In genomic region chr20:46246527-46246926, GRCh38 we compare ENCODE assay signal across 14 cellular contexts.
DNase-seq lines count a peak whose midpoint lies in the region; ATAC-seq and TF ChIP-seq lines count a peak whose summit lies in the region.
"Had no signal": no experiment of that assay in that cellular context is flagged by ENCODE, and none has a peak within 500 bp of the region (broad histone marks: within the 10 kb centered on the region; RNA-seq: fewer than 3 reads in every experiment).

No MANE protein-coding gene starts in this region.

- POLR2A ChIA-PET in activated CD8-positive, alpha-beta T cell treated with anti-CD3 and anti-CD28 coated beads for 36 hours (lab: Charles Lee) = no interaction called here

- CTCF ChIA-PET in activated CD8-positive, alpha-beta T cell treated with anti-CD3 and anti-CD28 coated beads for 36 hours (lab: Charles Lee) = no interaction called here

- H3K4me3 Mint-ChIP-seq in activated T-cell treated with anti-CD3 and anti-CD28 coated beads, Interleukin-2, amount 50 U/mL, for 72 hours = no peak overlapping the region
- H3K4me3 Mint-ChIP-seq in activated T-cell treated with anti-CD3 and anti-CD28 coated beads, Interleukin-2, amount 50 U/mL, for 24 hours = no peak overlapping the region
- H3K4me3 Mint-ChIP-seq in activated CD8-positive, alpha-beta T cell treated with anti-CD3 and anti-CD28 coated beads for 36 hours = no peak overlapping the region

- DNase-seq in activated T-cell treated with anti-CD3 and anti-CD28 coated beads, Interleukin-2, amount 50 U/mL, for 72 hours = peak; percentile 10 to 12
- no peak for DNase-seq in activated T-cell treated with anti-CD3 and anti-CD28 coated beads, Interleukin-2, amount 50 U/mL, for 24 hours
- DNase-seq in NCI-H128 (lab: John Stamatoyannopoulos, UW; ENCODE audit: unreplicated experiment) (peak; percentile 73), EL (no peak), Right ventricle myocardium superior (no peak)
- peak; percentile 41 for DNase-seq in activated CD8-positive, alpha-beta T cell treated with anti-CD3 and anti-CD28 coated beads for 36 hours
- peak; percentile 10 for DNase-seq in stimulated activated naive CD8-positive, alpha-beta T cell treated with anti-CD3 and anti-CD28 coated beads, Interleukin-15, Interleukin-2, amounts not matched to agents 100 U/mL and 50 U/mL, for 24 hours
- DNase-seq: amniotic stem cell, COR-L47, foreskin keratinocyte, NCI-H1930, NCI-H69, SHP77 had no signal

- H3K27me3 Mint-ChIP-seq in activated T-cell treated with anti-CD3 and anti-CD28 coated beads, Interleukin-2, amount 50 U/mL, for 72 hours (ENCODE audit: low read depth) = peaks cover 62% of the 10 kb centered on the region
- H3K27me3 Mint-ChIP-seq in activated T-cell treated with anti-CD3 and anti-CD28 coated beads, Interleukin-2, amount 50 U/mL, for 24 hours = peaks cover 71% of the 10 kb centered on the region
- H3K27me3 Mint-ChIP-seq in activated CD8-positive, alpha-beta T cell treated with anti-CD3 and anti-CD28 coated beads for 36 hours = peaks cover 53% of the 10 kb centered on the region

- H3K9me3 Mint-ChIP-seq in activated T-cell treated with anti-CD3 and anti-CD28 coated beads, Interleukin-2, amount 50 U/mL, for 72 hours = no peaks in the 10 kb centered on the region
- H3K9me3 Mint-ChIP-seq in activated T-cell treated with anti-CD3 and anti-CD28 coated beads, Interleukin-2, amount 50 U/mL, for 24 hours = no peaks in the 10 kb centered on the region
- no peaks in the 10 kb centered on the region for H3K9me3 Mint-ChIP-seq in activated CD8-positive, alpha-beta T cell treated with anti-CD3 and anti-CD28 coated beads for 36 hours

- H3K27ac Mint-ChIP-seq in activated T-cell treated with anti-CD3 and anti-CD28 coated beads, Interleukin-2, amount 50 U/mL, for 72 hours = no peak overlapping the region
- no peak overlapping the region for H3K27ac Mint-ChIP-seq in activated T-cell treated with anti-CD3 and anti-CD28 coated beads, Interleukin-2, amount 50 U/mL, for 24 hours
- H3K27ac Mint-ChIP-seq in activated CD8-positive, alpha-beta T cell treated with anti-CD3 and anti-CD28 coated beads for 36 hours = no peak overlapping the region

- no peaks in the 10 kb centered on the region for H3K36me3 Mint-ChIP-seq in activated T-cell treated with anti-CD3 and anti-CD28 coated beads, Interleukin-2, amount 50 U/mL, for 72 hours (ENCODE audit: insufficient read depth in 2 of 2)
- no peaks in the 10 kb centered on the region for H3K36me3 Mint-ChIP-seq in activated T-cell treated with anti-CD3 and anti-CD28 coated beads, Interleukin-2, amount 50 U/mL, for 24 hours (ENCODE audit: low read depth)
- no peaks in the 10 kb centered on the region for H3K36me3 Mint-ChIP-seq in activated CD8-positive, alpha-beta T cell treated with anti-CD3 and anti-CD28 coated beads for 36 hours (ENCODE audit: low read depth)

- intact Hi-C loops in activated CD8-positive, alpha-beta T cell treated with anti-CD3 and anti-CD28 coated beads for 36 hours (cut with micrococcal nuclease) = no loop called here
- intact Hi-C loops in Right ventricle myocardium superior (cut with DNase I) = no loop called here

- ATAC-seq in activated T-cell treated with anti-CD3 and anti-CD28 coated beads, Interleukin-2, amount 50 U/mL, for 72 hours (replicated peaks in 1 of 2) = peak; percentile 28 to 31
- ATAC-seq in activated CD8-positive, alpha-beta T cell treated with anti-CD3 and anti-CD28 coated beads for 36 hours = peak; percentile 37
- ATAC-seq in stimulated activated naive CD8-positive, alpha-beta T cell treated with anti-CD3 and anti-CD28 coated beads, Interleukin-15, Interleukin-2, amounts not matched to agents 100 U/mL and 50 U/mL, for 24 hours = no peak
- ATAC-seq in HG02981 (IDR thresholded peaks at IDR 0.05; ENCODE audit: unreplicated experiment) (no peak), Right ventricle myocardium superior (ENCODE audit: poor library complexity) (no peak)
- ATAC-seq: foreskin keratinocyte had no signal

- H3K4me1 Mint-ChIP-seq in activated T-cell treated with anti-CD3 and anti-CD28 coated beads, Interleukin-2, amount 50 U/mL, for 72 hours (ENCODE audit: low read depth) = peaks cover 8% of the 10 kb centered on the region
- peaks cover 5% of the 10 kb centered on the region for H3K4me1 Mint-ChIP-seq in activated T-cell treated with anti-CD3 and anti-CD28 coated beads, Interleukin-2, amount 50 U/mL, for 24 hours (ENCODE audit: low read depth)
- peaks cover 3% of the 10 kb centered on the region for H3K4me1 Mint-ChIP-seq in activated CD8-positive, alpha-beta T cell treated with anti-CD3 and anti-CD28 coated beads for 36 hours (ENCODE audit: low read depth)

- TF ChIP-seq CTCF in activated CD8-positive, alpha-beta T cell treated with anti-CD3 and anti-CD28 coated beads for 36 hours (IDR thresholded peaks at IDR 0.05) = no peak

Comparison
In these comparisons a context has a peak if more than half of its experiments do, and no peak if none do; other contexts are left out.
1. DNase-seq: peak in activated T-cell treated with anti-CD3 and anti-CD28 coated beads, Interleukin-2, amount 50 U/mL, for 72 hours (2 of 2), NCI-H128 (single experiment), activated CD8-positive, alpha-beta T cell treated with anti-CD3 and anti-CD28 coated beads for 36 hours (single experiment) and stimulated activated naive CD8-positive, alpha-beta T cell treated with anti-CD3 and anti-CD28 coated beads, Interleukin-15, Interleukin-2, amounts not matched to agents 100 U/mL and 50 U/mL, for 24 hours (single experiment); none in activated T-cell treated with anti-CD3 and anti-CD28 coated beads, Interleukin-2, amount 50 U/mL, for 24 hours (single experiment), EL (single experiment) and Right ventricle myocardium superior (single experiment).
2. ATAC-seq: peak in activated T-cell treated with anti-CD3 and anti-CD28 coated beads, Interleukin-2, amount 50 U/mL, for 72 hours (2 of 2) and activated CD8-positive, alpha-beta T cell treated with anti-CD3 and anti-CD28 coated beads for 36 hours (single experiment); none in stimulated activated naive CD8-positive, alpha-beta T cell treated with anti-CD3 and anti-CD28 coated beads, Interleukin-15, Interleukin-2, amounts not matched to agents 100 U/mL and 50 U/mL, for 24 hours (single experiment), HG02981 (single experiment) and Right ventricle myocardium superior (single experiment).